ENCODE assay signal across 8 cellular contexts in the genomic region with DNA sequence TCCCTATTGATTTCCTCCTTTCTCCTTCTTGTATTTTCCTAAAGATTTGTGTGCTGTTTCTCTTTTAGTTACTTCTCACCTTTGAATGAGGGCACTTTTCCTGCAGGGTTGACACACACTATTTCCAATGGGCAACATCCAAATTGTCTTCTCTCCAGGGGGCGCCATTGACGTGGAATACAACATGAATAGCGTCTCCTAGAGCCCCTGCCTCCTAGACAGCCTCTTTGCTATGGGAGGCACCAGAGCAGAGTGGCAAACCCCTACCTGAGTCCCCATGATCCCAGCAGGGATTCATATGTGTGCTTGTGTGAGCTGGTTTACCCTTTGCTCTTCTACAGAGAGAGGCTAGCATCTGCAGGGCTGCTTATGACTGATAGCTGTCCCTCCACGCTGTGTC.
DNase-seq lines count a peak whose midpoint lies in the region; ATAC-seq and TF ChIP-seq lines count a peak whose summit lies in the region.

No MANE protein-coding gene starts in this region.

- 31 to 33% (median 32%) methylated on average over 4 of the region's 4 CpGs for WGBS in psoas muscle, 3 donors

- H3K4me1 ChIP-seq in psoas muscle: no peaks in the 10 kb centered on the region

- H3K27me3 Mint-ChIP-seq in HFFc6 (ENCODE audit: insufficient read depth): peaks cover 13% of the 10 kb centered on the region

- no peak overlapping the region for H3K27ac Mint-ChIP-seq in HFFc6

- no peaks in the 10 kb centered on the region for H3K36me3 Mint-ChIP-seq in HFFc6 (ENCODE audit: low read depth)

- H3K27me3 ChIP-seq in psoas muscle (ENCODE audit: insufficient read depth in 3 of 3, low read length in 2 of 3): no peaks in the 10 kb centered on the region

- H3K4me3 Mint-ChIP-seq in HFFc6: no peak overlapping the region

- POLR2A ChIA-PET in RWPE1 (lab: Yijun Ruan, JAX; ENCODE audit: low non-redundant PET): no interaction called here

- no peaks in the 10 kb centered on the region for H3K36me3 ChIP-seq in psoas muscle (ENCODE audit: insufficient read depth in 1 of 2, low read depth in 1 of 2)

- intact Hi-C loops in Right ventricle myocardium superior (cut with DNase I): no loop called here
- intact Hi-C loops in psoas muscle (cut with DNase I): loop anchor here (5.0 to 10.0 kb wide), 4 partner anchors 36 to 303 kb away; a partner anchor contains a TSS

- H3K27ac ChIP-seq in C4-2B: peak overlapping the region; percentile 11
- H3K27ac ChIP-seq in RWPE1: no peak overlapping the region
- H3K27ac ChIP-seq in psoas muscle: no peak overlapping the region

- CTCF ChIA-PET in RWPE1 (lab: Yijun Ruan, JAX): interaction anchor here (0.5 to 2.5 kb wide), 10 partner anchors 9 to 424 kb away, joined by 3 to 9 read pairs (median 3); no protein-coding TSS in a partner anchor

- peak; percentile 56 for TF ChIP-seq CTCF in C4-2B (conservative IDR thresholded peaks at IDR 0.05)
- peak; percentile 74 for TF ChIP-seq CTCF in HFFc6 (IDR thresholded peaks at IDR 0.05)
- TF ChIP-seq CTCF in RWPE1 (conservative IDR thresholded peaks at IDR 0.05; ENCODE audit: low read depth): no peak
- peak; percentile 54 for TF ChIP-seq CTCF in psoas muscle (IDR thresholded peaks at IDR 0.05)

- ATAC-seq in Right ventricle myocardium superior (ENCODE audit: poor library complexity) (peak; percentile 85), psoas muscle (peak; percentile 66 to 95 (median 88)), GM21717 (IDR thresholded peaks at IDR 0.05; ENCODE audit: unreplicated experiment) (no peak), HG03460 (IDR thresholded peaks at IDR 0.05; ENCODE audit: unreplicated experiment) (no peak)

- no peaks in the 10 kb centered on the region for H3K4me1 Mint-ChIP-seq in HFFc6 (ENCODE audit: low read depth)

- peak; percentile 31 for DNase-seq in HFFc6
- peak; percentile 26 for DNase-seq in RWPE1 (ENCODE audit: low spot score)
- peak in 3 of 4 experiments; percentile 9 to 30 (median 20) for DNase-seq in activated naive CD4-positive, alpha-beta T cell (lab: John Stamatoyannopoulos, UW)
- DNase-seq in Right ventricle myocardium superior: peak; percentile 66
- DNase-seq in psoas muscle: peak; percentile 63 to 66

- peaks cover 6% of the 10 kb centered on the region; the same call in 1 of the 2 replicates for H3K9me3 Mint-ChIP-seq in HFFc6

- H3K4me3 ChIP-seq in psoas muscle: no peak overlapping the region

- peaks cover 4% of the 10 kb centered on the region for H3K9me3 ChIP-seq in psoas muscle

Comparison
In these comparisons a context has a peak if more than half of its experiments do, and no peak if none do; other contexts are left out.
1. ATAC-seq: peak in Right ventricle myocardium superior (single experiment) and psoas muscle (4 of 4); none in GM21717 (single experiment) and HG03460 (single experiment).
2. Peak in every context shown above with its lines, with median percentiles within 50 percentile points of each other: DNase-seq.